Comparison of ENCODE assay signal across 8 cellular contexts in the genomic region with DNA sequence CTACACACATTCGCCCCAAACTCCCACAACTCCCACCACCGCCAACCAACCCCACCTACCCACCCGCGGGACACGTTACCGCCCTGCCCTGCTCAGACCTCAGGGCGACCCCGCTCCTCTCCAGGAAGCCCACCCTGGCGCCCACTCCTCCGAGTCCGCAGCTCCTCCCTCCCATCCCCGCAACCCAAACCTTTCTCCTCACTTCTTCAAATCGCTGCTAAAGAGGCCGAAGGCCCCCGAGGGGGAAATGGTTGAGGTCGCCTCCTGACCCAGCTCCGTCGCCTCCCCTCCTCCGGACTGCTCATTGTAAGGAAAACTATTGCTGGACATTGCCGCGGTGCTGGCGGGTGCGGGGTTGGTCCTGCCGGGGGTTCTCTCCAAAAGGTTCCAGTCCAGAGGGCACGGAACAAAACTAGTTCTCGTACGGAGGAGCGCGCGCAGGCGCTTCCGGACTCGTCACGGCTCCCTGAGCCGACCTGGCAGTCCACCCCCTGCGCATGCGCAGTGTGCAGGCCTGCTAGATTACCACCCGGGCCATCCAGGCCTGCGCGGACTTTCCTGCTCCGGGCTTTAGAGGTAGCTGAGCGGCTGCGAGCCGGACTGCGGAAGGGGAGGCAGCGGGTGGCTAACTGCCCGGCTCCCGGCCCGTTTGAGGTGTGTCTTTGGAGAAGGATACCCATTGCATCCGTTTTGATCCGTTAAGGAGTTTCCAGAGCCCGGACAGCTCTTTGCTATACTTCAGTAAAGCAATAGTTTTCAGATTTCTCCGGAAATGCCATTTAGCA. TPM values are rescaled to one million over a fixed set of nuclear protein-coding genes. Genes with fewer than 3 reads are reported as not detected.
DNase-seq lines count a peak whose midpoint lies in the region; TF ChIP-seq lines count a peak whose summit lies in the region.

A gene with protein sequence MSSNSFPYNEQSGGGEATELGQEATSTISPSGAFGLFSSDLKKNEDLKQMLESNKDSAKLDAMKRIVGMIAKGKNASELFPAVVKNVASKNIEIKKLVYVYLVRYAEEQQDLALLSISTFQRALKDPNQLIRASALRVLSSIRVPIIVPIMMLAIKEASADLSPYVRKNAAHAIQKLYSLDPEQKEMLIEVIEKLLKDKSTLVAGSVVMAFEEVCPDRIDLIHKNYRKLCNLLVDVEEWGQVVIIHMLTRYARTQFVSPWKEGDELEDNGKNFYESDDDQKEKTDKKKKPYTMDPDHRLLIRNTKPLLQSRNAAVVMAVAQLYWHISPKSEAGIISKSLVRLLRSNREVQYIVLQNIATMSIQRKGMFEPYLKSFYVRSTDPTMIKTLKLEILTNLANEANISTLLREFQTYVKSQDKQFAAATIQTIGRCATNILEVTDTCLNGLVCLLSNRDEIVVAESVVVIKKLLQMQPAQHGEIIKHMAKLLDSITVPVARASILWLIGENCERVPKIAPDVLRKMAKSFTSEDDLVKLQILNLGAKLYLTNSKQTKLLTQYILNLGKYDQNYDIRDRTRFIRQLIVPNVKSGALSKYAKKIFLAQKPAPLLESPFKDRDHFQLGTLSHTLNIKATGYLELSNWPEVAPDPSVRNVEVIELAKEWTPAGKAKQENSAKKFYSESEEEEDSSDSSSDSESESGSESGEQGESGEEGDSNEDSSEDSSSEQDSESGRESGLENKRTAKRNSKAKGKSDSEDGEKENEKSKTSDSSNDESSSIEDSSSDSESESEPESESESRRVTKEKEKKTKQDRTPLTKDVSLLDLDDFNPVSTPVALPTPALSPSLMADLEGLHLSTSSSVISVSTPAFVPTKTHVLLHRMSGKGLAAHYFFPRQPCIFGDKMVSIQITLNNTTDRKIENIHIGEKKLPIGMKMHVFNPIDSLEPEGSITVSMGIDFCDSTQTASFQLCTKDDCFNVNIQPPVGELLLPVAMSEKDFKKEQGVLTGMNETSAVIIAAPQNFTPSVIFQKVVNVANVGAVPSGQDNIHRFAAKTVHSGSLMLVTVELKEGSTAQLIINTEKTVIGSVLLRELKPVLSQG (minus strand): TSS at position 449 of the 785 bp plus-strand sequence. CDS start 119 bp downstream, at position 330.

- H3K9ac ChIP-seq in ES-I3 (ENCODE audit: low read depth, low read length) (peak within 1 kb of the TSS; percentile 94), MM.1S (ENCODE audit: low read length) (peak within 1 kb of the TSS; percentile 85)

- TF ChIP-seq CTCF in MM.1S (IDR thresholded peaks at IDR 0.05; ENCODE audit: low read length) (no peak), fibroblast of the aortic adventitia (IDR thresholded peaks at IDR 0.05; ENCODE audit: insufficient read depth, low read length) (no peak), nephron (IDR thresholded peaks at IDR 0.05; ENCODE audit: unreplicated experiment in 3 of 3) (no peak)

- no peaks in the 10 kb centered on the region for H3K9me3 Mint-ChIP-seq in nephron
- no peaks in the 10 kb centered on the region for H3K9me3 Mint-ChIP-seq in stimulated activated naive CD8-positive, alpha-beta T cell treated with anti-CD3 and anti-CD28 coated beads, Interleukin-15, Interleukin-2, amounts not matched to agents 100 ng/mL and 50 ng/mL, for 24 hours

- peaks cover 5% of the 10 kb centered on the region; the same call in 1 of the 2 replicates for H3K4me1 ChIP-seq in ES-I3 (ENCODE audit: insufficient read depth, low read length)
- peaks cover 26% of the 10 kb centered on the region for H3K4me1 ChIP-seq in HAP-1
- H3K4me1 ChIP-seq in MM.1S (ENCODE audit: low read length): 0 out of 2 replicates have a peak, but pooled peaks cover 5% of the 10 kb centered on the region

- no peaks in the 10 kb centered on the region for H3K9me2 ChIP-seq in MM.1S (replicated peaks; ENCODE audit: insufficient read depth, low read length)

- H3K36me3 ChIP-seq in ES-I3 (ENCODE audit: insufficient read depth, low read length) (no peaks in the 10 kb centered on the region), HAP-1 (replicated peaks) (no peaks in the 10 kb centered on the region), MM.1S (replicated peaks; ENCODE audit: insufficient read depth, low read length) (no peaks in the 10 kb centered on the region)

- H3K4me3 ChIP-seq in HAP-1: peak within 1 kb of the TSS; percentile 77
- H3K4me3 ChIP-seq in MM.1S (ENCODE audit: low read length): peak within 1 kb of the TSS; percentile 81
- H3K4me3 ChIP-seq in fibroblast of the aortic adventitia (ENCODE audit: low read depth, low read length): peak within 1 kb of the TSS; percentile 95

- peak within 1 kb of the TSS; percentile 71 to 99 (median 98) for H3K27ac Mint-ChIP-seq in nephron
- peak within 1 kb of the TSS; percentile 99 for H3K27ac Mint-ChIP-seq in stimulated activated naive CD8-positive, alpha-beta T cell treated with anti-CD3 and anti-CD28 coated beads, Interleukin-15, Interleukin-2, amounts not matched to agents 100 ng/mL and 50 ng/mL, for 24 hours

- H3K9me3 ChIP-seq in ES-I3 (ENCODE audit: control insufficient read depth, insufficient read depth, low read length) (no peaks in the 10 kb centered on the region), HAP-1 (no peaks in the 10 kb centered on the region), MM.1S (replicated peaks; ENCODE audit: insufficient read depth, low read length) (no peaks in the 10 kb centered on the region)

- H3K27ac ChIP-seq in MM.1S (ENCODE audit: low read length): peak within 1 kb of the TSS; percentile 39; the same call in 1 of the 2 replicates

- H3K27me3 ChIP-seq in HAP-1 (ENCODE audit: low read depth): no peaks in the 10 kb centered on the region
- H3K27me3 ChIP-seq in MM.1S (replicated peaks; ENCODE audit: insufficient read depth, low read length): no peaks in the 10 kb centered on the region

- H3F3A ChIP-seq in MM.1S (ENCODE audit: insufficient read depth, low read length): peaks cover 6% of the 10 kb centered on the region; the same call in 1 of the 2 replicates

- peaks cover 41% of the 10 kb centered on the region for H3K79me2 ChIP-seq in MM.1S (ENCODE audit: low read length)

- peaks cover 30% of the 10 kb centered on the region for H3K4me1 Mint-ChIP-seq in nephron
- peaks cover 45% of the 10 kb centered on the region for H3K4me1 Mint-ChIP-seq in stimulated activated naive CD8-positive, alpha-beta T cell treated with anti-CD3 and anti-CD28 coated beads, Interleukin-15, Interleukin-2, amounts not matched to agents 100 ng/mL and 50 ng/mL, for 24 hours (ENCODE audit: low read depth)

- H3K4me3 Mint-ChIP-seq in nephron: peak within 1 kb of the TSS; percentile 87 to 93 (median 93)
- H3K4me3 Mint-ChIP-seq in stimulated activated naive CD8-positive, alpha-beta T cell treated with anti-CD3 and anti-CD28 coated beads, Interleukin-15, Interleukin-2, amounts not matched to agents 100 ng/mL and 50 ng/mL, for 24 hours: peak within 1 kb of the TSS; percentile 89

- in situ Hi-C loops in HAP-1 (cut with MboI; ENCODE audit: low sequenced_read_pairs): loop anchor here (5.0 kb wide), 1 partner anchor 63 kb away; no protein-coding TSS in a partner anchor

- H2AFZ ChIP-seq in MM.1S (ENCODE audit: low read length): peak within 1 kb of the TSS; percentile 98

- peak within 1 kb of the TSS; percentile 58 for H3K4me2 ChIP-seq in MM.1S (ENCODE audit: low read depth, low read length)

- DNase-seq in HAP-1 (ENCODE audit: low spot score in 2 of 2): peak; percentile 95 to 99
- peak; percentile 99 for DNase-seq in MM.1S
- DNase-seq in SIG-M5 (lab: John Stamatoyannopoulos, UW): peak; percentile 92
- peak; percentile 95 for DNase-seq in activated gamma-delta T cell (lab: John Stamatoyannopoulos, UW)
- DNase-seq in fibroblast of the aortic adventitia (ENCODE audit: low read depth): peak; percentile 99

- H4K20me1 ChIP-seq in MM.1S (ENCODE audit: insufficient read depth, low read length): no peaks in the 10 kb centered on the region

- no peaks in the 10 kb centered on the region for H3K36me3 Mint-ChIP-seq in nephron (ENCODE audit: low read depth)
- H3K36me3 Mint-ChIP-seq in stimulated activated naive CD8-positive, alpha-beta T cell treated with anti-CD3 and anti-CD28 coated beads, Interleukin-15, Interleukin-2, amounts not matched to agents 100 ng/mL and 50 ng/mL, for 24 hours (ENCODE audit: low read depth): peaks cover 4% of the 10 kb centered on the region

- peaks cover 5% of the 10 kb centered on the region for H3K27me3 Mint-ChIP-seq in nephron (ENCODE audit: low read depth)
- H3K27me3 Mint-ChIP-seq in stimulated activated naive CD8-positive, alpha-beta T cell treated with anti-CD3 and anti-CD28 coated beads, Interleukin-15, Interleukin-2, amounts not matched to agents 100 ng/mL and 50 ng/mL, for 24 hours: no peaks in the 10 kb centered on the region

RNA-seq across cellular contexts. Expression of the gene that starts here (rescaled TPM):
- 78.5 and 84.6 TPM in 2 replicates for total RNA-seq in fibroblast of the aortic adventitia (ENCODE audit: low replicate concordance)

Comparison
In these comparisons a context has a peak if more than half of its experiments do, and no peak if none do; other contexts are left out.
1. Peak in every context shown above with its lines: DNase-seq, H3K4me3 ChIP-seq and H3K27ac ChIP-seq.